In genomic region chr1:205441318-205441633, GRCh38 we compare ENCODE assay signal across 10 cellular contexts. TPM values are rescaled to one million over a fixed set of nuclear protein-coding genes. Genes with fewer than 3 reads are reported as not detected.
DNase-seq lines count a peak whose midpoint lies in the region; ATAC-seq and FAIRE-seq lines count a peak whose summit lies in the region.
"Had no signal": no experiment of that assay in that cellular context is flagged by ENCODE, and none has a peak within 500 bp of the region (broad histone marks: within the 10 kb centered on the region; RNA-seq: fewer than 3 reads in every experiment).

No MANE protein-coding gene starts in this region.

- H3K9me3 Mint-ChIP-seq in activated naive CD4-positive, alpha-beta T cell treated with anti-CD3 and anti-CD28 coated beads, Interleukin-2, amount 10 ng/mL, durations not matched to agents 7 days and 5 days: no peaks in the 10 kb centered on the region
- no peaks in the 10 kb centered on the region for H3K9me3 Mint-ChIP-seq in activated CD4-positive, alpha-beta memory T cell treated with anti-CD3 and anti-CD28 coated beads for 36 hours
- H3K9me3 Mint-ChIP-seq in immature natural killer cell: no peaks in the 10 kb centered on the region

- intact Hi-C loops in activated CD4-positive, alpha-beta memory T cell treated with anti-CD3 and anti-CD28 coated beads for 36 hours (cut with micrococcal nuclease): loop anchor here (1.0 to 5.0 kb wide), 2 partner anchors 8 to 41 kb away; no protein-coding TSS in a partner anchor

- peak overlapping the region; percentile 71 for H3K4me3 Mint-ChIP-seq in activated naive CD4-positive, alpha-beta T cell treated with anti-CD3 and anti-CD28 coated beads, Interleukin-2, amount 10 ng/mL, durations not matched to agents 7 days and 5 days
- H3K4me3 Mint-ChIP-seq in activated CD4-positive, alpha-beta memory T cell treated with anti-CD3 and anti-CD28 coated beads for 36 hours: peak overlapping the region; percentile 73
- H3K4me3 Mint-ChIP-seq in immature natural killer cell: peak overlapping the region; percentile 81 to 88 (median 84)

- peak overlapping the region; percentile 64 for H3K27ac ChIP-seq in thymus (ENCODE audit: low read depth)

- DNase-seq in activated naive CD4-positive, alpha-beta T cell treated with anti-CD3 and anti-CD28 coated beads, Interleukin-2, amount 10 ng/mL, durations not matched to agents 7 days and 5 days: no peak
- no peak for DNase-seq in activated naive CD4-positive, alpha-beta T cell treated with anti-CD3 and anti-CD28 coated beads, Interleukin-2, amount 50 U/mL, for 16 hours
- DNase-seq in activated CD4-positive, alpha-beta memory T cell treated with anti-CD3 and anti-CD28 coated beads for 36 hours: no peak
- DNase-seq in immature natural killer cell (no peak), RKO (ENCODE audit: low spot score) (no peak), frontal cortex (ENCODE audit: low spot score in 2 of 2) (no peak)
- DNase-seq: NCI-H1105 treated with DMSO at 0.1 percent for 48 hours had no signal

- no peaks in the 10 kb centered on the region for H3K27me3 ChIP-seq in thymus (ENCODE audit: control insufficient read depth, insufficient read depth)

- ATAC-seq in HG02571 (IDR thresholded peaks at IDR 0.05; ENCODE audit: unreplicated experiment): no peak

- 21% methylated on average over 6 of the region's 6 CpGs for WGBS in thymus

- H3K4me1 Mint-ChIP-seq in activated naive CD4-positive, alpha-beta T cell treated with anti-CD3 and anti-CD28 coated beads, Interleukin-2, amount 10 ng/mL, durations not matched to agents 7 days and 5 days: peaks cover 26% of the 10 kb centered on the region
- H3K4me1 Mint-ChIP-seq in activated CD4-positive, alpha-beta memory T cell treated with anti-CD3 and anti-CD28 coated beads for 36 hours (ENCODE audit: low read depth): peaks cover 20% of the 10 kb centered on the region
- H3K4me1 Mint-ChIP-seq in immature natural killer cell: peaks cover 36 to 45% of the 10 kb centered on the region in 2 donors

- peaks cover 10% of the 10 kb centered on the region for H3K4me1 ChIP-seq in thymus (ENCODE audit: control insufficient read depth, insufficient read depth, low read length)

- H3K36me3 Mint-ChIP-seq in activated naive CD4-positive, alpha-beta T cell treated with anti-CD3 and anti-CD28 coated beads, Interleukin-2, amount 10 ng/mL, durations not matched to agents 7 days and 5 days: no peaks in the 10 kb centered on the region
- no peaks in the 10 kb centered on the region for H3K36me3 Mint-ChIP-seq in activated CD4-positive, alpha-beta memory T cell treated with anti-CD3 and anti-CD28 coated beads for 36 hours
- H3K36me3 Mint-ChIP-seq in immature natural killer cell: no peaks in the 10 kb centered on the region

- H3K4me3 ChIP-seq in thymus (ENCODE audit: low read length): no peak overlapping the region

- FAIRE-seq in frontal cortex (lab: Jason Lieb, UNC): no peak
- FAIRE-seq: islet of Langerhans had no signal

- H3K9me3 ChIP-seq in thymus (ENCODE audit: control insufficient read depth): no peaks in the 10 kb centered on the region

- peak overlapping the region; percentile 93 for H3K27ac Mint-ChIP-seq in activated naive CD4-positive, alpha-beta T cell treated with anti-CD3 and anti-CD28 coated beads, Interleukin-2, amount 10 ng/mL, durations not matched to agents 7 days and 5 days
- H3K27ac Mint-ChIP-seq in activated CD4-positive, alpha-beta memory T cell treated with anti-CD3 and anti-CD28 coated beads for 36 hours: peak overlapping the region; percentile 83
- H3K27ac Mint-ChIP-seq in immature natural killer cell: peak overlapping the region; percentile 73 to 90 (median 86)

- peaks cover 51% of the 10 kb centered on the region for H3K27me3 Mint-ChIP-seq in activated naive CD4-positive, alpha-beta T cell treated with anti-CD3 and anti-CD28 coated beads, Interleukin-2, amount 10 ng/mL, durations not matched to agents 7 days and 5 days
- peaks cover 3% of the 10 kb centered on the region for H3K27me3 Mint-ChIP-seq in activated CD4-positive, alpha-beta memory T cell treated with anti-CD3 and anti-CD28 coated beads for 36 hours
- peaks cover 3 to 5% (median 4%) of the 10 kb centered on the region in 3 donors for H3K27me3 Mint-ChIP-seq in immature natural killer cell (ENCODE audit: low read depth in 3 of 3)

- CTCF ChIA-PET in activated naive CD4-positive, alpha-beta T cell treated with anti-CD3 and anti-CD28 coated beads, Interleukin-2, amount 10 ng/mL, durations not matched to agents 7 days and 5 days (lab: Charles Lee): interaction anchor here (0.6 to 3.7 kb wide), 12 partner anchors 10 to 536 kb away, joined by 3 to 36 read pairs (median 4); partner anchors contain the start of gene RBBP5
- CTCF ChIA-PET in activated CD4-positive, alpha-beta memory T cell treated with anti-CD3 and anti-CD28 coated beads for 36 hours (lab: Charles Lee): interaction anchor here (0.8 to 8.4 kb wide), 10 partner anchors 10 to 168 kb away, joined by 3 to 51 read pairs (median 5); no protein-coding TSS in a partner anchor

- no peaks in the 10 kb centered on the region for H3K36me3 ChIP-seq in thymus (ENCODE audit: control insufficient read depth, insufficient read depth)

- POLR2A ChIA-PET in activated CD4-positive, alpha-beta memory T cell treated with anti-CD3 and anti-CD28 coated beads for 36 hours (lab: Charles Lee): interaction anchor here (0.8 to 1.9 kb wide), 6 partner anchors 8 to 16 kb away, joined by 3 to 5 read pairs (median 4); no protein-coding TSS in a partner anchor

RNA-seq across cellular contexts. Expression of gene BLACAT1, which starts 14.6 kb away (rescaled TPM):
- 1 to 10 TPM in 1 of 2 experiments, under 1 TPM in 1; 0.90 to 1.2 TPM for total RNA-seq in activated CD4-positive, alpha-beta memory T cell treated with anti-CD3 and anti-CD28 coated beads for 36 hours
- not detected for polyA plus RNA-seq in immature natural killer cell
- polyA plus RNA-seq in thymus: 0.14 TPM
- 0.41 TPM for total RNA-seq in frontal cortex

RNA-seq across cellular contexts. Expression of gene LEMD1, which starts 19.4 kb away (rescaled TPM):
- total RNA-seq in activated CD4-positive, alpha-beta memory T cell treated with anti-CD3 and anti-CD28 coated beads for 36 hours: 1 to 10 TPM; 2.2 to 2.5 TPM
- polyA plus RNA-seq in immature natural killer cell (not detected), thymus (0.66 TPM)
- total RNA-seq in frontal cortex: 2.4 TPM
